Comparison of ENCODE assay signal across 2 cellular contexts in the genomic region with DNA sequence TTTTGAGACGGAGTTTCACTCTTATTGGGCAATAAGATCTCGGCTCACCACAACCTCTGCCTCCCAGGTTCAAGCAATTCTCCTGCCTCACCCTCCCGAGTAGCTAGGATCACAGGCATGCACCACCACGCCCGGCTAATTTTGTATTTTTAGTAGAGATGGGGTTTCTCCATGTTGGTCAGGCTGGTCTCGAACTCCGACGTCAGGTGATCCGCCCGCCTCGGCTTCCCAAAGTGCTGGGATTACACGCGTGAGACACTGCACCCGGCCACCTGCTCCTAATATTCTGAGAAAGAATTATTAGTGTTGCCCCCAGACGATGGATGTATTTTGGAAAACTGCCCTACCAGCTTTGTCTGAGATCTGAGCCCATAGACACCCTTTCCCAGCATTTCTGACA. TPM values are rescaled to one million over a fixed set of nuclear protein-coding genes. Genes with fewer than 3 reads are reported as not detected.
"Had no signal": no experiment of that assay in that cellular context is flagged by ENCODE, and none has a peak within 500 bp of the region (broad histone marks: within the 10 kb centered on the region; RNA-seq: fewer than 3 reads in every experiment).

No MANE protein-coding gene starts in this region.

RNA-seq across cellular contexts. Expression of a gene that starts 53.4 kb away (rescaled TPM):
- total RNA-seq: activated B cell treated with CpG ODN at 0.5 μM for 24 hours; activated CD8-positive, alpha-beta memory T cell treated with anti-CD3 and anti-CD28 coated beads for 36 hours had no signal
